Comparison of ENCODE assay signal across 8 cellular contexts in genomic region chr13:98144501-98145350, GRCh38. TPM values are rescaled to one million over a fixed set of nuclear protein-coding genes. Genes with fewer than 3 reads are reported as not detected.
DNase-seq lines count a peak whose midpoint lies in the region; ATAC-seq and TF ChIP-seq lines count a peak whose summit lies in the region.

No MANE protein-coding gene starts in this region.

- peaks cover 48% of the 10 kb centered on the region for H3K4me1 Mint-ChIP-seq in type B pancreatic cell (ENCODE audit: unreplicated experiment)
- peaks cover 18% of the 10 kb centered on the region for H3K4me1 Mint-ChIP-seq in stimulated activated naive CD8-positive, alpha-beta T cell treated with anti-CD3 and anti-CD28 coated beads, Interleukin-15, amount 100 ng/mL, for 72 hours

- no peaks in the 10 kb centered on the region for H3K79me2 ChIP-seq in Karpas-422 (ENCODE audit: low read length)

- intact Hi-C loops in lower lobe of right lung (cut with DNase I): no loop called here

- H3K27me3 ChIP-seq in lower lobe of right lung (ENCODE audit: low read depth) (no peaks in the 10 kb centered on the region), Karpas-422 (ENCODE audit: low read length) (no peaks in the 10 kb centered on the region)

- H4K20me1 ChIP-seq in Karpas-422 (ENCODE audit: insufficient read depth, low read depth, low read length): no peaks in the 10 kb centered on the region

- ATAC-seq in lower lobe of right lung: no peak
- no peak for ATAC-seq in stimulated activated naive CD8-positive, alpha-beta T cell treated with anti-CD3 and anti-CD28 coated beads, Interleukin-15, amount 100 ng/mL, for 72 hours

- H3K36me3 ChIP-seq in lower lobe of right lung (no peaks in the 10 kb centered on the region), Karpas-422 (ENCODE audit: insufficient read depth, low read length) (no peaks in the 10 kb centered on the region)

- H3K4me1 ChIP-seq in lower lobe of right lung (peaks cover 19% of the 10 kb centered on the region), Karpas-422 (ENCODE audit: low read length) (no peaks in the 10 kb centered on the region)

- H3K27me3 Mint-ChIP-seq in type B pancreatic cell: peaks cover 4% of the 10 kb centered on the region
- peaks cover 81% of the 10 kb centered on the region for H3K27me3 Mint-ChIP-seq in stimulated activated naive CD8-positive, alpha-beta T cell treated with anti-CD3 and anti-CD28 coated beads, Interleukin-15, amount 100 ng/mL, for 72 hours

- no peaks in the 10 kb centered on the region for H3K9me3 ChIP-seq in lower lobe of right lung
- no peaks in the 10 kb centered on the region for H3K9me3 ChIP-seq in Karpas-422 (ENCODE audit: low read length)

- H3K36me3 Mint-ChIP-seq in type B pancreatic cell: peaks cover 15% of the 10 kb centered on the region

- H3K9me3 Mint-ChIP-seq in type B pancreatic cell: no peaks in the 10 kb centered on the region
- no peaks in the 10 kb centered on the region for H3K9me3 Mint-ChIP-seq in stimulated activated naive CD8-positive, alpha-beta T cell treated with anti-CD3 and anti-CD28 coated beads, Interleukin-15, amount 100 ng/mL, for 72 hours

- TF ChIP-seq CTCF in cardiac fibroblast (IDR thresholded peaks at IDR 0.05; ENCODE audit: low read depth, low read length) (peak; percentile 12), lower lobe of right lung (IDR thresholded peaks at IDR 0.05) (no peak), type B pancreatic cell (conservative IDR thresholded peaks at IDR 0.05) (peak; percentile 61)

- no peaks in the 10 kb centered on the region for H3K9me2 ChIP-seq in Karpas-422 (replicated peaks; ENCODE audit: insufficient read depth, low read length)

- no peak overlapping the region for H2AFZ ChIP-seq in Karpas-422 (ENCODE audit: low read length)

- H3K27ac Mint-ChIP-seq in type B pancreatic cell: peak overlapping the region; percentile 91
- H3K27ac Mint-ChIP-seq in stimulated activated naive CD8-positive, alpha-beta T cell treated with anti-CD3 and anti-CD28 coated beads, Interleukin-15, amount 100 ng/mL, for 72 hours: no peak overlapping the region

- H3K4me3 ChIP-seq in cardiac fibroblast (replicated peaks in 1 of 2; ENCODE audit: low read depth in 2 of 2, low read length in 2 of 2) (peak overlapping the region; percentile 55 to 62), lower lobe of right lung (peak overlapping the region; percentile 63), Karpas-422 (ENCODE audit: low read length) (no peak overlapping the region)

- DNase-seq in EL (peak; percentile 74), NCI-H128 (lab: John Stamatoyannopoulos, UW; ENCODE audit: unreplicated experiment) (peak; percentile 30), cardiac fibroblast (ENCODE audit: low read depth in 2 of 2) (peak; percentile 47 to 71), lower lobe of right lung (peak; percentile 50), type B pancreatic cell (ENCODE audit: extremely low spot score, unreplicated experiment) (no peak), cerebellum (ENCODE audit: low spot score) (no peak), Karpas-422 (no peak)
- DNase-seq in stimulated activated naive CD8-positive, alpha-beta T cell treated with anti-CD3 and anti-CD28 coated beads, Interleukin-15, amount 100 ng/mL, for 72 hours: no peak

- peak overlapping the region; percentile 97 for H3K4me3 Mint-ChIP-seq in type B pancreatic cell
- peak overlapping the region in 1 of 2 donors; percentile 56 for H3K4me3 Mint-ChIP-seq in stimulated activated naive CD8-positive, alpha-beta T cell treated with anti-CD3 and anti-CD28 coated beads, Interleukin-15, amount 100 ng/mL, for 72 hours

- no peak overlapping the region for H3K4me2 ChIP-seq in Karpas-422 (ENCODE audit: low read depth, low read length, poor library complexity, severe bottlenecking)

- no peak overlapping the region for H3K9ac ChIP-seq in Karpas-422 (ENCODE audit: low read length)

- peak overlapping the region; percentile 76 for H3K27ac ChIP-seq in lower lobe of right lung
- no peak overlapping the region for H3K27ac ChIP-seq in Karpas-422 (ENCODE audit: low read length)

RNA-seq across cellular contexts. Expression of gene FARP1, which starts 1.8 kb away (rescaled TPM):
- total RNA-seq in lower lobe of right lung: 110 TPM
- 195 and 301 TPM in 2 replicates for total RNA-seq in type B pancreatic cell (ENCODE audit: low replicate concordance)
- 106 TPM for total RNA-seq in cerebellum
- not detected in 2 replicates for total RNA-seq in Karpas-422 (2014; rRNA removed; shearing (Covaris generic); ENCODE audit: low replicate concordance)

RNA-seq across cellular contexts. Expression of gene RNF113B, which starts 32.3 kb away (rescaled TPM):
- not detected for total RNA-seq in lower lobe of right lung
- not detected in 2 replicates for total RNA-seq in type B pancreatic cell (ENCODE audit: low replicate concordance)
- total RNA-seq in cerebellum: not detected
- total RNA-seq in Karpas-422 (2014; rRNA removed; shearing (Covaris generic); ENCODE audit: low replicate concordance): not detected in 2 replicates

Comparison
In these comparisons a context has a peak if more than half of its experiments do, and no peak if none do; other contexts are left out.
1. DNase-seq: peak in EL (single experiment), NCI-H128 (single experiment), cardiac fibroblast (2 of 2) and lower lobe of right lung (single experiment); none in type B pancreatic cell (single experiment), stimulated activated naive CD8-positive, alpha-beta T cell treated with anti-CD3 and anti-CD28 coated beads, Interleukin-15, amount 100 ng/mL, for 72 hours (0 of 2), cerebellum (single experiment) and Karpas-422 (single experiment).
2. RNA of gene FARP1, which starts 1.8 kb away (total RNA-seq): 195 to 301 TPM in type B pancreatic cell, 110 TPM in lower lobe of right lung (single experiment) and 106 TPM in cerebellum (single experiment); not detected in Karpas-422; every median in the first group is over 100 times any median in the second.